ENCODE assay signal across 1 cellular context in the genomic region with DNA sequence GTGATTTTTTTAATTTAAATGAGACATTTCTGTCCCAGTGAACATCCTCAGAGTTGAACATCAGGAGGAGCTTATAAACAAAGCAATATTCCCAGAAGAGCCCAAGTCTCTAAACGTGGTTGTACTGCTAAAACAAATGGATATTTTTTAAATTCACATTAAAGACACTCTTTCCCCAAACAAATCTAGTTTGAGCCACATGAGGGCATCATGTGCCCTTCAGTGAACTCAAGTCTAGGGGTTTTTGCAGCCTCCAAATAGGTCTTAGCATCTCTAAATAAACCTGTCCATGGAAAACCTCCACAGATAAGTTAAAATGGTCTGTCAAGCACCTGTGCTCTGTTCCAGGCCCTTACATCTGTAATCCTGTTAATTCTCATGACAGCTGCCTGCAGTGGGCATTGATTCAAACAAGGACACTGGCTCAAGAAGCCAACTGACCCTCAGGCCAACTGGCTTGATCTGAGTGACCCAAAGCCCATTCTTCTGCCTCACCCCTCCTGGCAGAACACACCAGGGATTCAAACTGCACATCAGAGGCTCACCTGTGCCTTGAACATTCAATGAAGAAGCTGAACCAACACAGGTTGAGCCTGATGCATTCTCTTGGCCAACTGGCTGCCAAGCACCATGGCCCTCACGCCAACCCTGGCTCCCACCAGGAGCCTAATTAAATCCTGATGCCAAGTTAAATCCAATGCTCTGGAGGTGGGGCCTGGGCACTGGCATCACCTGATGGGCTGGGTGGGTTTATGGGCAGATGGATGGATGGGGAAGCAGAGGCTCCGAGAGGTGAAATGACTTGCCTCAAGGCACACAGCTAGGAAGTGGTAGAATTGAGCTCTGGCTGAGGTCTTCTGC.
TF ChIP-seq lines count a peak whose summit lies in the region.

No MANE protein-coding gene starts in this region.

TF ChIP-seq in endothelial cell of umbilical vein, 7 proteins besides CTCF, POLR2A, EP300 and RAD21:
- TF ChIP-seq EZH2 (IDR thresholded peaks at IDR 0.05; ENCODE audit: borderline replicate concordance, low read depth, low read length, severe bottlenecking) (no peak), POLR2AphosphoS5 (IDR thresholded peaks at IDR 0.05; ENCODE audit: insufficient read depth, low read depth, low read length) (no peak), GATA2 (IDR thresholded peaks at IDR 0.05; ENCODE audit: insufficient read depth, insufficient read length, low read depth, low read length) (no peak), JUN (IDR thresholded peaks at IDR 0.05; ENCODE audit: borderline replicate concordance, insufficient read depth, insufficient read length, low read depth) (no peak), FOS (IDR thresholded peaks at IDR 0.05; ENCODE audit: borderline replicate concordance, insufficient read depth, low read length) (no peak), MYC (IDR thresholded peaks at IDR 0.05; ENCODE audit: low read depth, low read length) (no peak)
- TF ChIP-seq, protein P1, sequence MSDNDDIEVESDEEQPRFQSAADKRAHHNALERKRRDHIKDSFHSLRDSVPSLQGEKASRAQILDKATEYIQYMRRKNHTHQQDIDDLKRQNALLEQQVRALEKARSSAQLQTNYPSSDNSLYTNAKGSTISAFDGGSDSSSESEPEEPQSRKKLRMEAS (IDR thresholded peaks at IDR 0.05; ENCODE audit: insufficient read depth, insufficient read length) = no peak
